ENCODE assay signal across 8 cellular contexts in genomic region chr1:27563407-27564263, GRCh38. TPM values are rescaled to one million over a fixed set of nuclear protein-coding genes. Genes with fewer than 3 reads are reported as not detected.
DNase-seq lines count a peak whose midpoint lies in the region; ATAC-seq and TF ChIP-seq lines count a peak whose summit lies in the region.

No MANE protein-coding gene starts in this region.

- H3F3A ChIP-seq in neural cell (ENCODE audit: insufficient read depth, low read length, poor library complexity, severe bottlenecking): peaks cover 9% of the 10 kb centered on the region

- peaks cover 76% of the 10 kb centered on the region for H3K4me1 ChIP-seq in NT2/D1 (ENCODE audit: insufficient read depth, insufficient read length)

- H2AFZ ChIP-seq in neural cell (ENCODE audit: low read depth, low read length): no peak overlapping the region

- TF ChIP-seq EP300 in neural cell (conservative IDR thresholded peaks at IDR 0.05; ENCODE audit: poor library complexity, severe bottlenecking): no peak

- H3K27me3 ChIP-seq in NT2/D1 (ENCODE audit: insufficient read depth, insufficient read length): no peaks in the 10 kb centered on the region
- H3K27me3 ChIP-seq in neural cell (ENCODE audit: insufficient read depth, low read depth, low read length): no peaks in the 10 kb centered on the region

- DNase-seq in AG08396 (ENCODE audit: low spot score) (peak; percentile 82), NT2/D1 (ENCODE audit: low read depth, low spot score) (no peak), fibroblast of pulmonary artery (ENCODE audit: low read depth) (peak; percentile 46), Kasumi-1 (lab: John Stamatoyannopoulos, UW) (no peak)
- DNase-seq in stimulated activated naive CD8-positive, alpha-beta T cell treated with anti-CD3 and anti-CD28 coated beads, Interleukin-15, Interleukin-2, amounts not matched to agents 100 U/mL and 50 U/mL, for 24 hours: no peak
- no peak for DNase-seq in activated CD4-positive, CD25-positive, alpha-beta regulatory T cell (lab: John Stamatoyannopoulos, UW)

- no peaks in the 10 kb centered on the region for H4K20me1 ChIP-seq in neural cell (ENCODE audit: insufficient read depth)

- peaks cover 34% of the 10 kb centered on the region for H3K36me3 ChIP-seq in NT2/D1 (ENCODE audit: insufficient read depth, insufficient read length, low read length)
- H3K36me3 ChIP-seq in neural cell (ENCODE audit: insufficient read depth, low read length): no peaks in the 10 kb centered on the region

- H3K9me2 ChIP-seq in neural cell (ENCODE audit: insufficient read depth, low read length): no peaks in the 10 kb centered on the region

- peak overlapping the region; percentile 88 for H3K27ac ChIP-seq in neural cell (ENCODE audit: low read length)

- H3K4me3 ChIP-seq in NT2/D1 (ENCODE audit: insufficient read length, low read depth) (no peak overlapping the region), fibroblast of pulmonary artery (replicated peaks; ENCODE audit: low read depth, low read length) (no peak overlapping the region), neural cell (ENCODE audit: low read length) (peak overlapping the region; percentile 14)

- TF ChIP-seq RAD21 in neural cell (conservative IDR thresholded peaks at IDR 0.05): no peak

- H3K9me3 ChIP-seq in NT2/D1 (ENCODE audit: insufficient read depth, low read length) (no peaks in the 10 kb centered on the region), neural cell (ENCODE audit: low read length) (no peaks in the 10 kb centered on the region)

- H3K9ac ChIP-seq in NT2/D1 (ENCODE audit: insufficient read length, low read depth): peak overlapping the region; percentile 52
- peak overlapping the region; percentile 13 for H3K9ac ChIP-seq in neural cell (ENCODE audit: low read length)

- peaks cover 56% of the 10 kb centered on the region for H3K79me2 ChIP-seq in neural cell (replicated peaks; ENCODE audit: insufficient read depth, low read length)

- ATAC-seq in stimulated activated naive CD8-positive, alpha-beta T cell treated with anti-CD3 and anti-CD28 coated beads, Interleukin-15, Interleukin-2, amounts not matched to agents 100 U/mL and 50 U/mL, for 24 hours: no peak
- ATAC-seq in HG02840 (IDR thresholded peaks at IDR 0.05; ENCODE audit: low FRiP score, unreplicated experiment): no peak

- no peak overlapping the region for H3K4me2 ChIP-seq in neural cell (ENCODE audit: low read length)

- TF ChIP-seq CTCF in fibroblast of pulmonary artery (IDR thresholded peaks at IDR 0.05; ENCODE audit: low read length, missing control alignments) (no peak), neural cell (IDR thresholded peaks at IDR 0.05; ENCODE audit: poor library complexity, severe bottlenecking) (no peak)

TF ChIP-seq in neural cell, 6 proteins besides CTCF, POLR2A, EP300 and RAD21:
- TF ChIP-seq POLR2AphosphoS5 (IDR thresholded peaks at IDR 0.05) (no peak), EZH2 (IDR thresholded peaks at IDR 0.05; ENCODE audit: borderline replicate concordance, insufficient read depth, low read length, poor library complexity, severe bottlenecking) (no peak), SMC3 (conservative IDR thresholded peaks at IDR 0.05; ENCODE audit: poor library complexity) (no peak), MXI1 (conservative IDR thresholded peaks at IDR 0.05; ENCODE audit: poor library complexity, severe bottlenecking) (no peak), TAF1 (IDR thresholded peaks at IDR 0.05; ENCODE audit: low read depth) (no peak), REST (IDR thresholded peaks at IDR 0.05; ENCODE audit: borderline replicate concordance) (no peak)

RNA-seq across cellular contexts. Expression of gene AHDC1, which starts 40.3 kb away (rescaled TPM):
- polyA plus RNA-seq in neural cell: 5.3 and 18.4 TPM in 2 replicates
- 28.0 and 30.7 TPM in 2 replicates for polyA minus RNA-seq in neural cell

Comparison
In these comparisons a context has a peak if more than half of its experiments do, and no peak if none do; other contexts are left out.
1. DNase-seq: peak in AG08396 (single experiment) and fibroblast of pulmonary artery (single experiment); none in NT2/D1 (single experiment), stimulated activated naive CD8-positive, alpha-beta T cell treated with anti-CD3 and anti-CD28 coated beads, Interleukin-15, Interleukin-2, amounts not matched to agents 100 U/mL and 50 U/mL, for 24 hours (single experiment), activated CD4-positive, CD25-positive, alpha-beta regulatory T cell (0 of 4) and Kasumi-1 (0 of 2).